11 cellular contexts compared by ENCODE assay signal in the genomic region with DNA sequence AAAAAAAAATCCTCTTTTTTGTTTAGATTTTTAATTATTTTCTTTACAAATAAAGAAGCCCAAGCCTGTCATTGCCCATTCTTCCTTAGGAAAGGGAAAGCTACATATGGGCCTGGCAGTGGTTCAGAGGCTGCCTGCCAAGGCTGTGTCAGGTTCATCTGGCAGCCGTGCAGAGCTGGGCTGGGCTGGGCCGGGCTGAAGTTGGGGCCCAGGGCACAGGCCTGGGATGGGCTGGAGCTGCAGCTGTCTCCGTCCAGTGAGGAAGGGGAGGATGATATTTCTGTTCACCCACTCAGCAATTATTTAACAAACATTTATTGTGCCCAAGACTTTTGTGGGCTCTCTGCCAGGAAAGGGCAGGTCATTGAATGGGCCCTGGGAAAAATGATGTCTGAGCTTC. TPM values are rescaled to one million over a fixed set of nuclear protein-coding genes. Genes with fewer than 3 reads are reported as not detected.
DNase-seq lines count a peak whose midpoint lies in the region; ATAC-seq and TF ChIP-seq lines count a peak whose summit lies in the region.
"Had no signal": no experiment of that assay in that cellular context is flagged by ENCODE, and none has a peak within 500 bp of the region (broad histone marks: within the 10 kb centered on the region; RNA-seq: fewer than 3 reads in every experiment).

No MANE protein-coding gene starts in this region.

- H3K4me2 ChIP-seq in hepatocyte (no peak overlapping the region), GM23338 (no peak overlapping the region)

- intact Hi-C loops in body of pancreas (cut with DNase I) = no loop called here

- H3K9me3 Mint-ChIP-seq in GM23338 = peaks cover 4% of the 10 kb centered on the region; the same call in 1 of the 3 replicates

- no peaks in the 10 kb centered on the region for H3K27me3 ChIP-seq in body of pancreas
- no peaks in the 10 kb centered on the region for H3K27me3 ChIP-seq in hepatocyte
- no peaks in the 10 kb centered on the region for H3K27me3 ChIP-seq in subcutaneous abdominal adipose tissue (ENCODE audit: control insufficient read depth in 5 of 5, insufficient read depth in 4 of 5, low read length in 5 of 5)
- H3K27me3 ChIP-seq in GM23338 (ENCODE audit: insufficient read depth) = no peaks in the 10 kb centered on the region
- H3K27me3 ChIP-seq: brain microvascular endothelial cell had no signal

- H2AFZ ChIP-seq in hepatocyte = no peak overlapping the region
- H2AFZ ChIP-seq in GM23338 = no peak overlapping the region

- H3K27me3 Mint-ChIP-seq in GM23338 (ENCODE audit: insufficient read depth, low read depth, poor library complexity) = peaks cover 9% of the 10 kb centered on the region

- H3K36me3 ChIP-seq in body of pancreas (replicated peaks in 1 of 2; ENCODE audit: insufficient read depth in 1 of 2, low read depth in 2 of 2) (no peaks in the 10 kb centered on the region), hepatocyte (replicated peaks; ENCODE audit: insufficient read depth, low read depth) (no peaks in the 10 kb centered on the region), subcutaneous abdominal adipose tissue (ENCODE audit: control insufficient read depth in 5 of 5, insufficient read depth in 5 of 5, low read length in 5 of 5) (no peaks in the 10 kb centered on the region), GM23338 (ENCODE audit: insufficient read depth) (no peaks in the 10 kb centered on the region)
- H3K36me3 ChIP-seq: brain microvascular endothelial cell had no signal

- 5 to 7% methylated on average over 3 of the region's 3 CpGs for WGBS in body of pancreas, 2 donors
- 71% methylated on average over 3 of the region's 3 CpGs for WGBS in hepatocyte (ENCODE audit: low lambda C conversion rate, missing lambda C conversion rate)

- TF ChIP-seq CTCF in body of pancreas (IDR thresholded peaks at IDR 0.05) (no peak), hepatocyte (IDR thresholded peaks at IDR 0.05; ENCODE audit: poor library complexity) (no peak), GM23338 (conservative IDR thresholded peaks at IDR 0.05; ENCODE audit: low read depth in 2 of 2) (no peak)

- peaks cover 5% of the 10 kb centered on the region; the same call in 2 of the 3 replicates for H3K4me1 Mint-ChIP-seq in GM23338

- H3K4me3 ChIP-seq in body of pancreas (no peak overlapping the region), hepatocyte (no peak overlapping the region), subcutaneous abdominal adipose tissue (ENCODE audit: low read depth in 1 of 5, low read length in 5 of 5) (peak overlapping the region in 3 of 5 donors; percentile 28 to 69 (median 44)), GM23338 (no peak overlapping the region)

- H3K9me3 ChIP-seq in body of pancreas (no peaks in the 10 kb centered on the region), hepatocyte (ENCODE audit: low read depth) (no peaks in the 10 kb centered on the region), subcutaneous abdominal adipose tissue (ENCODE audit: control insufficient read depth in 5 of 5, low read length in 5 of 5) (no peaks in the 10 kb centered on the region)

- TF ChIP-seq POLR2A in body of pancreas (IDR thresholded peaks at IDR 0.05) = no peak

- H3K4me1 ChIP-seq in body of pancreas (peaks cover 17% of the 10 kb centered on the region), hepatocyte (ENCODE audit: insufficient read depth) (no peaks in the 10 kb centered on the region), subcutaneous abdominal adipose tissue (ENCODE audit: control insufficient read depth in 5 of 5, insufficient read depth in 5 of 5, low read length in 5 of 5) (peaks cover 5 to 63% (median 52%) of the 10 kb centered on the region in 5 donors), GM23338 (ENCODE audit: insufficient read depth) (no peaks in the 10 kb centered on the region)

- H3K9me2 ChIP-seq in hepatocyte (replicated peaks; ENCODE audit: insufficient read depth) = no peaks in the 10 kb centered on the region
- H3K9me2 ChIP-seq in GM23338 (ENCODE audit: insufficient read depth) = no peaks in the 10 kb centered on the region

- H3K27ac Mint-ChIP-seq in GM23338 = no peak overlapping the region

- no peaks in the 10 kb centered on the region for H3F3A ChIP-seq in GM23338 (replicated peaks; ENCODE audit: low read depth)

- no peak overlapping the region for H3K27ac ChIP-seq in body of pancreas
- no peak overlapping the region for H3K27ac ChIP-seq in hepatocyte
- H3K27ac ChIP-seq in subcutaneous abdominal adipose tissue (ENCODE audit: low read depth, low read length) = peak overlapping the region; percentile 12
- no peak overlapping the region for H3K27ac ChIP-seq in GM23338 (ENCODE audit: low read depth)
- H3K27ac ChIP-seq: brain microvascular endothelial cell had no signal

- no peak overlapping the region for H3K4me3 Mint-ChIP-seq in GM23338

- DNase-seq in NCI-H1105 (lab: John Stamatoyannopoulos, UW) = peak; percentile 15
- peak; percentile 77 to 95 (median 85) for DNase-seq in body of pancreas
- peak; percentile 35 for DNase-seq in hepatocyte (ENCODE audit: low spot score)
- DNase-seq in T-helper 1 cell = no peak
- no peak for DNase-seq in GM23338 (ENCODE audit: low spot score)
- no peak for DNase-seq in NCI-H2107 (lab: John Stamatoyannopoulos, UW)
- DNase-seq: brain microvascular endothelial cell, DMS79 had no signal

- no peak overlapping the region for H3K9ac ChIP-seq in subcutaneous abdominal adipose tissue (ENCODE audit: low read length in 5 of 5)

- H3K36me3 Mint-ChIP-seq in GM23338 (ENCODE audit: low read depth) = no peaks in the 10 kb centered on the region

- peak; percentile 83 for ATAC-seq in body of pancreas
- no peak for ATAC-seq in HG03045 (IDR thresholded peaks at IDR 0.05; ENCODE audit: unreplicated experiment)
- ATAC-seq in GM23338 = no peak
- ATAC-seq: HCT116 had no signal

- H3K79me2 ChIP-seq in hepatocyte (no peaks in the 10 kb centered on the region), GM23338 (replicated peaks; ENCODE audit: insufficient read depth) (no peaks in the 10 kb centered on the region)

- no peaks in the 10 kb centered on the region for H4K20me1 ChIP-seq in hepatocyte (ENCODE audit: insufficient read depth, poor library complexity, severe bottlenecking)
- H4K20me1 ChIP-seq in GM23338 (replicated peaks; ENCODE audit: insufficient read depth) = no peaks in the 10 kb centered on the region

TF ChIP-seq in GM23338, 12 proteins besides CTCF, POLR2A, EP300 and RAD21:
- TF ChIP-seq EZH2 (IDR thresholded peaks at IDR 0.05; ENCODE audit: low read depth, unreplicated experiment) (no peak), JUNB (IDR thresholded peaks at IDR 0.05; ENCODE audit: unreplicated experiment) (no peak), POLR2AphosphoS5 (IDR thresholded peaks at IDR 0.05; ENCODE audit: low read depth) (no peak), NANOG (IDR thresholded peaks at IDR 0.05; ENCODE audit: borderline replicate concordance) (no peak), STAT1 (IDR thresholded peaks at IDR 0.05; ENCODE audit: unreplicated experiment) (no peak), ZNF331 (CRISPR knock-in tag; IDR thresholded peaks at IDR 0.05; ENCODE audit: low read depth) (no peak), ZNF114 (CRISPR knock-in tag; IDR thresholded peaks at IDR 0.05) (no peak)
- TF ChIP-seq, protein P1, sequence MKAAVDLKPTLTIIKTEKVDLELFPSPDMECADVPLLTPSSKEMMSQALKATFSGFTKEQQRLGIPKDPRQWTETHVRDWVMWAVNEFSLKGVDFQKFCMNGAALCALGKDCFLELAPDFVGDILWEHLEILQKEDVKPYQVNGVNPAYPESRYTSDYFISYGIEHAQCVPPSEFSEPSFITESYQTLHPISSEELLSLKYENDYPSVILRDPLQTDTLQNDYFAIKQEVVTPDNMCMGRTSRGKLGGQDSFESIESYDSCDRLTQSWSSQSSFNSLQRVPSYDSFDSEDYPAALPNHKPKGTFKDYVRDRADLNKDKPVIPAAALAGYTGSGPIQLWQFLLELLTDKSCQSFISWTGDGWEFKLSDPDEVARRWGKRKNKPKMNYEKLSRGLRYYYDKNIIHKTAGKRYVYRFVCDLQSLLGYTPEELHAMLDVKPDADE (IDR thresholded peaks at IDR 0.05) = no peak
- TF ChIP-seq, protein P2, sequence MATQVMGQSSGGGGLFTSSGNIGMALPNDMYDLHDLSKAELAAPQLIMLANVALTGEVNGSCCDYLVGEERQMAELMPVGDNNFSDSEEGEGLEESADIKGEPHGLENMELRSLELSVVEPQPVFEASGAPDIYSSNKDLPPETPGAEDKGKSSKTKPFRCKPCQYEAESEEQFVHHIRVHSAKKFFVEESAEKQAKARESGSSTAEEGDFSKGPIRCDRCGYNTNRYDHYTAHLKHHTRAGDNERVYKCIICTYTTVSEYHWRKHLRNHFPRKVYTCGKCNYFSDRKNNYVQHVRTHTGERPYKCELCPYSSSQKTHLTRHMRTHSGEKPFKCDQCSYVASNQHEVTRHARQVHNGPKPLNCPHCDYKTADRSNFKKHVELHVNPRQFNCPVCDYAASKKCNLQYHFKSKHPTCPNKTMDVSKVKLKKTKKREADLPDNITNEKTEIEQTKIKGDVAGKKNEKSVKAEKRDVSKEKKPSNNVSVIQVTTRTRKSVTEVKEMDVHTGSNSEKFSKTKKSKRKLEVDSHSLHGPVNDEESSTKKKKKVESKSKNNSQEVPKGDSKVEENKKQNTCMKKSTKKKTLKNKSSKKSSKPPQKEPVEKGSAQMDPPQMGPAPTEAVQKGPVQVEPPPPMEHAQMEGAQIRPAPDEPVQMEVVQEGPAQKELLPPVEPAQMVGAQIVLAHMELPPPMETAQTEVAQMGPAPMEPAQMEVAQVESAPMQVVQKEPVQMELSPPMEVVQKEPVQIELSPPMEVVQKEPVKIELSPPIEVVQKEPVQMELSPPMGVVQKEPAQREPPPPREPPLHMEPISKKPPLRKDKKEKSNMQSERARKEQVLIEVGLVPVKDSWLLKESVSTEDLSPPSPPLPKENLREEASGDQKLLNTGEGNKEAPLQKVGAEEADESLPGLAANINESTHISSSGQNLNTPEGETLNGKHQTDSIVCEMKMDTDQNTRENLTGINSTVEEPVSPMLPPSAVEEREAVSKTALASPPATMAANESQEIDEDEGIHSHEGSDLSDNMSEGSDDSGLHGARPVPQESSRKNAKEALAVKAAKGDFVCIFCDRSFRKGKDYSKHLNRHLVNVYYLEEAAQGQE (IDR thresholded peaks at IDR 0.05; ENCODE audit: unreplicated experiment) = no peak

RNA-seq across cellular contexts. Expression of a gene that starts 4.6 kb away (rescaled TPM):
- total RNA-seq in body of pancreas (1 to 10 TPM; 2.6 to 3.0 TPM), hepatocyte (4.5 and 7.5 TPM in 2 replicates)
- polyA plus RNA-seq in hepatocyte (0.99 and 3.1 TPM in 2 replicates), GM23338 (2016; fragmentation: Nextera tagmentation; extraction: Ambion mirVana) (3.1 and 4.5 TPM in 2 replicates)
- total RNA-seq in GM23338 (2014; rRNA removed; shearing (Covaris generic)) = 6.6 and 8.9 TPM in 2 replicates

RNA-seq across cellular contexts. Expression of a gene that starts 11.4 kb away (rescaled TPM):
- total RNA-seq in body of pancreas (10 to 100 TPM; 26.4 to 28.5 TPM), hepatocyte (50.3 and 55.4 TPM in 2 replicates)
- polyA plus RNA-seq in hepatocyte (95.3 and 96.9 TPM in 2 replicates), GM23338 (2016; fragmentation: Nextera tagmentation; extraction: Ambion mirVana) (38.3 and 44.1 TPM in 2 replicates)
- 19.9 and 22.4 TPM in 2 replicates for total RNA-seq in GM23338 (2014; rRNA removed; shearing (Covaris generic))

Comparison
In these comparisons a context has a peak if more than half of its experiments do, and no peak if none do; other contexts are left out.
1. DNase-seq: peak in NCI-H1105 (single experiment), body of pancreas (4 of 4) and hepatocyte (single experiment); none in T-helper 1 cell (0 of 5), GM23338 (single experiment) and NCI-H2107 (single experiment).
2. H3K4me3 ChIP-seq: peak in subcutaneous abdominal adipose tissue (3 of 5); none in body of pancreas (0 of 2), hepatocyte (single experiment) and GM23338 (single experiment).